1 cellular context compared by ENCODE assay signal in genomic region chr2:231781798-231782726, GRCh38.
TF ChIP-seq lines count a peak whose summit lies in the region.

No MANE protein-coding gene starts in this region.

TF ChIP-seq in K562, 482 proteins besides CTCF, POLR2A, EP300 and RAD21 (continued from another document and continues in another):
- TF ChIP-seq KLF16 (IDR thresholded peaks at IDR 0.05), result no peak
- no peak for TF ChIP-seq FOXK1 (CRISPR knock-in tag; IDR thresholded peaks at IDR 0.05; ENCODE audit: borderline replicate concordance)
- TF ChIP-seq CLOCK (CRISPR knock-in tag; IDR thresholded peaks at IDR 0.05; ENCODE audit: borderline replicate concordance), result no peak
- TF ChIP-seq ESRRA (IDR thresholded peaks at IDR 0.05; ENCODE audit: borderline replicate concordance, low read depth), result no peak
- no peak for TF ChIP-seq TAF15 (IDR thresholded peaks at IDR 0.05; ENCODE audit: low read depth, low read length)
- TF ChIP-seq ZNF143 (CRISPR knock-in tag; IDR thresholded peaks at IDR 0.05), result peak; percentile 54; the same call in 1 of the 2 replicates
- TF ChIP-seq ZNF436 (CRISPR knock-in tag; IDR thresholded peaks at IDR 0.05), result no peak
- TF ChIP-seq SRF (CRISPR knock-in tag; IDR thresholded peaks at IDR 0.05), result no peak
- no peak for TF ChIP-seq NELFE (IDR thresholded peaks at IDR 0.05; ENCODE audit: insufficient read depth, insufficient read length)
- TF ChIP-seq NRF1 (conservative IDR thresholded peaks at IDR 0.05 in 1 of 2, IDR thresholded peaks at IDR 0.05 in 1 of 2), result peak; percentile 43 to 61
- no peak for TF ChIP-seq NR2F6 (CRISPR knock-in tag; IDR thresholded peaks at IDR 0.05)
- no peak for TF ChIP-seq SNAPC5 (CRISPR knock-in tag; IDR thresholded peaks at IDR 0.05)
- TF ChIP-seq NR3C1 (CRISPR knock-in tag; IDR thresholded peaks at IDR 0.05), result no peak
- no peak for TF ChIP-seq PURB (CRISPR knock-in tag; IDR thresholded peaks at IDR 0.05; ENCODE audit: low read depth)
- TF ChIP-seq NBN (IDR thresholded peaks at IDR 0.05; ENCODE audit: low read depth), result no peak
- TF ChIP-seq ASH1L (IDR thresholded peaks at IDR 0.05; ENCODE audit: borderline replicate concordance, low read depth, partially characterized antibody), result no peak
- TF ChIP-seq RBM15 (IDR thresholded peaks at IDR 0.05; ENCODE audit: insufficient read depth, low read length), result no peak
- peak; percentile 1 for TF ChIP-seq ZBTB8A (IDR thresholded peaks at IDR 0.05; ENCODE audit: partially characterized antibody)
- no peak for TF ChIP-seq DPF2 (IDR thresholded peaks at IDR 0.05)
- no peak for TF ChIP-seq THAP7 (CRISPR knock-in tag; IDR thresholded peaks at IDR 0.05)
- TF ChIP-seq RFX1 (IDR thresholded peaks at IDR 0.05), result peak; percentile 40
- no peak for TF ChIP-seq HDAC1 (IDR thresholded peaks at IDR 0.05)
- TF ChIP-seq PPARD (CRISPR knock-in tag; IDR thresholded peaks at IDR 0.05), result no peak
- no peak for TF ChIP-seq CBX2 (IDR thresholded peaks at IDR 0.05; ENCODE audit: insufficient read depth, low read length, poor library complexity, severe bottlenecking)
- no peak for TF ChIP-seq U2AF2 (optimal IDR thresholded peaks at IDR 0.05; ENCODE audit: low read depth, low read length)
- TF ChIP-seq ZBTB17 (CRISPR knock-in tag; IDR thresholded peaks at IDR 0.05), result no peak
- no peak for TF ChIP-seq BCOR (IDR thresholded peaks at IDR 0.05)
- no peak for TF ChIP-seq SIN3B (IDR thresholded peaks at IDR 0.05; ENCODE audit: low read depth)
- TF ChIP-seq MEF2A (IDR thresholded peaks at IDR 0.05; ENCODE audit: control insufficient read depth, low read depth, low read length), result no peak
- TF ChIP-seq FOXJ2 (tag; IDR thresholded peaks at IDR 0.05), result 0 out of 2 replicates have a peak, but pooled peaks have one; percentile 34
- TF ChIP-seq ZBTB11 (CRISPR knock-in tag; IDR thresholded peaks at IDR 0.05), result peak in 1 of 3 experiments; percentile 92; a peak in 2 of 6 replicates
- TF ChIP-seq ZBTB9 (CRISPR knock-in tag; IDR thresholded peaks at IDR 0.05), result no peak
- TF ChIP-seq KDM1A (IDR thresholded peaks at IDR 0.05), result peak; percentile 49 to 51; a peak in 2 of 4 replicates
- TF ChIP-seq RBM22 (IDR thresholded peaks at IDR 0.05; ENCODE audit: low read depth, low read length, poor library complexity, severe bottlenecking), result no peak
- TF ChIP-seq BRCA1 (IDR thresholded peaks at IDR 0.05), result no peak
- TF ChIP-seq BRCA1 (CRISPR knock-in tag; IDR thresholded peaks at IDR 0.05), result no peak
- no peak for TF ChIP-seq ZBTB34 (CRISPR knock-in tag; IDR thresholded peaks at IDR 0.05)
- no peak for TF ChIP-seq ZNF668 (CRISPR knock-in tag; IDR thresholded peaks at IDR 0.05)
- TF ChIP-seq GABPB2 (CRISPR knock-in tag; conservative IDR thresholded peaks at IDR 0.05), result no peak
- 0 out of 4 replicates have a peak, but pooled peaks of 1 of the 2 experiments have one; percentile 19 for TF ChIP-seq MNT (conservative IDR thresholded peaks at IDR 0.05)
- TF ChIP-seq PHF8 (IDR thresholded peaks at IDR 0.05; ENCODE audit: borderline replicate concordance, low read length), result no peak
- TF ChIP-seq STAT5A (IDR thresholded peaks at IDR 0.05; ENCODE audit: borderline replicate concordance, low read length), result no peak
- peak; percentile 52 for TF ChIP-seq CHD4 (IDR thresholded peaks at IDR 0.05; ENCODE audit: insufficient read depth, insufficient replicate concordance, low read depth, low read length, poor library complexity, severe bottlenecking)
- no peak for TF ChIP-seq STAG1 (CRISPR knock-in tag; IDR thresholded peaks at IDR 0.05; ENCODE audit: borderline replicate concordance)
- TF ChIP-seq NR2C2 (CRISPR knock-in tag; IDR thresholded peaks at IDR 0.05), result no peak
- TF ChIP-seq NR2C2 (tag; IDR thresholded peaks at IDR 0.05), result 0 out of 2 replicates have a peak, but pooled peaks have one; percentile 7
- TF ChIP-seq TBL1XR1 (IDR thresholded peaks at IDR 0.05; ENCODE audit: low read length in 2 of 2), result no peak
- no peak for TF ChIP-seq PTTG1 (tag; IDR thresholded peaks at IDR 0.05; ENCODE audit: low read depth)
- TF ChIP-seq C11orf30 (IDR thresholded peaks at IDR 0.05; ENCODE audit: low read depth), result peak; percentile 3; the same call in 1 of the 2 replicates
- no peak for TF ChIP-seq ZNF224 (CRISPR knock-in tag; IDR thresholded peaks at IDR 0.05)
- no peak for TF ChIP-seq NCOA6 (IDR thresholded peaks at IDR 0.05)
- TF ChIP-seq ZSCAN29 (IDR thresholded peaks at IDR 0.05), result no peak
- TF ChIP-seq E2F4 (CRISPR knock-in tag; IDR thresholded peaks at IDR 0.05; ENCODE audit: low read depth), result no peak
- no peak for TF ChIP-seq ZHX1 (conservative IDR thresholded peaks at IDR 0.05; ENCODE audit: low read length)
- TF ChIP-seq USF1 (CRISPR knock-in tag; IDR thresholded peaks at IDR 0.05), result no peak
- TF ChIP-seq KAT7 (CRISPR knock-in tag; IDR thresholded peaks at IDR 0.05; ENCODE audit: borderline replicate concordance), result no peak
- no peak for TF ChIP-seq MTA1 (IDR thresholded peaks at IDR 0.05; ENCODE audit: borderline replicate concordance)
